8 cellular contexts compared by ENCODE assay signal in the genomic region with DNA sequence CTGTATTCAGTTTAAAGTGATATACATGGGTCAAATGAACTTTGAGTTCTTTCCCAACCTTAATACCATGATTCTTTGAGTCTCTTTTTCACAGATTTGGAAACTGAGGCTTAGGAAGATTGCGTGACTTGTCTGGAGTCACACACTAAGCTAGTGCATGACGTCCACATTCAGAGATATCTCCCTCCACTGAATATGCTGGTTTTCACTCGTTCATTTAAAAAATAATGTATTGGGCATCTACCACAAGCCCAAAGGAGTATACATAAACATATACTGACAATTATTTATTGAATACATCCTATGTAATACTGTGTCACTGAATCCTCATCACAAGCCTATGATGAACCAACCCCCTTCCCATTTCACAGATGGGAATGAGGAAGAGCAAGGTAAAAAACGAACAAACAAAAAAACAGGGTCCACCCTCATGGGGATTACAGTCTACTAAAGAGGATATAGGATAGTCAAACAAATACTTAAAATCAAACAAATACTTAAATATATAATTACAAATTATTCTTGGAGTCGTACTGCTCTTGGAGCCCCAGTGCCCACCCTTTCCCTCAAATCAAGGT. TPM values are rescaled to one million over a fixed set of nuclear protein-coding genes. Genes with fewer than 3 reads are reported as not detected.
DNase-seq lines count a peak whose midpoint lies in the region; ATAC-seq and TF ChIP-seq lines count a peak whose summit lies in the region.

No MANE protein-coding gene starts in this region.

- no peak for TF ChIP-seq POLR2A in tibial nerve (IDR thresholded peaks at IDR 0.05)

- intact Hi-C loops in lower lobe of right lung (cut with DNase I) = no loop called here

- no peaks in the 10 kb centered on the region for H3K9me3 ChIP-seq in lower lobe of right lung
- no peaks in the 10 kb centered on the region for H3K9me3 ChIP-seq in tibial nerve

- DNase-seq in activated T-cell treated with anti-CD3 and anti-CD28 coated beads, Interleukin-2, amount 50 U/mL, for 4 hours = no peak
- no peak for DNase-seq in activated T-cell treated with anti-CD3 and anti-CD28 coated beads, Interleukin-2, amount 50 U/mL, for 48 hours
- DNase-seq in astrocyte of the cerebellum (ENCODE audit: low read depth) = no peak
- no peak for DNase-seq in lower lobe of right lung
- DNase-seq in tibial nerve (ENCODE audit: low spot score in 2 of 2) = no peak
- DNase-seq in COLO668 (lab: John Stamatoyannopoulos, UW; ENCODE audit: unreplicated experiment) = no peak
- no peak for DNase-seq in CD1c-positive myeloid dendritic cell (ENCODE audit: extremely low spot score)

- TF ChIP-seq EP300 in tibial nerve (IDR thresholded peaks at IDR 0.05) = no peak

- in situ Hi-C loops in astrocyte of the cerebellum (cut with HindIII; ENCODE audit: low sequenced_read_pairs) = no loop called here

- H3K4me1 Mint-ChIP-seq in activated T-cell treated with anti-CD3 and anti-CD28 coated beads, Interleukin-2, amount 50 U/mL, for 4 hours (ENCODE audit: low read depth) = peaks cover 30% of the 10 kb centered on the region

- peak overlapping the region; percentile 97 for H3K27ac ChIP-seq in lower lobe of right lung
- peak overlapping the region; percentile 93 to 98 (median 96) for H3K27ac ChIP-seq in tibial nerve

- peaks cover 39% of the 10 kb centered on the region for H3K4me1 ChIP-seq in lower lobe of right lung
- peaks cover 0 to 38% (median 17%) of the 10 kb centered on the region in 4 donors for H3K4me1 ChIP-seq in tibial nerve

- no peak for ATAC-seq in activated T-cell treated with anti-CD3 and anti-CD28 coated beads, Interleukin-2, amount 50 U/mL, for 4 hours
- ATAC-seq in lower lobe of right lung = no peak
- ATAC-seq in GM18520 (IDR thresholded peaks at IDR 0.05; ENCODE audit: unreplicated experiment) = no peak

- H3K27me3 ChIP-seq in lower lobe of right lung (ENCODE audit: low read depth) = no peaks in the 10 kb centered on the region
- no peaks in the 10 kb centered on the region for H3K27me3 ChIP-seq in tibial nerve

- H3K36me3 Mint-ChIP-seq in activated T-cell treated with anti-CD3 and anti-CD28 coated beads, Interleukin-2, amount 50 U/mL, for 4 hours (ENCODE audit: insufficient read depth) = peaks cover 8% of the 10 kb centered on the region

- peak overlapping the region; percentile 96 for H3K4me3 Mint-ChIP-seq in activated T-cell treated with anti-CD3 and anti-CD28 coated beads, Interleukin-2, amount 50 U/mL, for 4 hours

- TF ChIP-seq CTCF in astrocyte of the cerebellum (IDR thresholded peaks at IDR 0.05; ENCODE audit: low read depth, low read length, missing control alignments) (no peak), lower lobe of right lung (IDR thresholded peaks at IDR 0.05) (no peak), tibial nerve (IDR thresholded peaks at IDR 0.05) (no peak)

- H3K36me3 ChIP-seq in lower lobe of right lung (no peaks in the 10 kb centered on the region), tibial nerve (no peaks in the 10 kb centered on the region)

- H3K4me3 ChIP-seq in astrocyte of the cerebellum (ENCODE audit: low read depth, low read length) = peak overlapping the region; percentile 100
- H3K4me3 ChIP-seq in lower lobe of right lung = peak overlapping the region; percentile 97
- H3K4me3 ChIP-seq in tibial nerve = peak overlapping the region in 3 of 4 donors; percentile 89 to 94 (median 89)

- no peaks in the 10 kb centered on the region for H3K9me3 Mint-ChIP-seq in activated T-cell treated with anti-CD3 and anti-CD28 coated beads, Interleukin-2, amount 50 U/mL, for 4 hours

- 60 to 65% methylated on average over 5 of the region's 5 CpGs for WGBS in tibial nerve, 2 donors

- peaks cover 2% of the 10 kb centered on the region for H3K27me3 Mint-ChIP-seq in activated T-cell treated with anti-CD3 and anti-CD28 coated beads, Interleukin-2, amount 50 U/mL, for 4 hours (ENCODE audit: low read depth)

RNA-seq across cellular contexts. Expression of a gene that starts 0.6 kb away (rescaled TPM):
- total RNA-seq in activated T-cell treated with anti-CD3 and anti-CD28 coated beads, Interleukin-2, amount 50 U/mL, for 4 hours = 10 to 100 TPM; 43.5 to 48.6 (median 44.4) TPM
- total RNA-seq in lower lobe of right lung = 49.7 TPM
- 10 to 100 TPM; 23.1 to 40.5 (median 28.8) TPM for total RNA-seq in tibial nerve

RNA-seq across cellular contexts. Expression of a gene that starts 56.9 kb away (rescaled TPM):
- total RNA-seq in activated T-cell treated with anti-CD3 and anti-CD28 coated beads, Interleukin-2, amount 50 U/mL, for 4 hours = under 1 TPM in 2 of 3 donors, not detected in 1; 0.13 to 0.46 TPM
- total RNA-seq in lower lobe of right lung (99.9 TPM), tibial nerve (10 to 100 TPM; 10.5 to 47.4 (median 13.7) TPM)

Comparison
In these comparisons a context has a peak if more than half of its experiments do, and no peak if none do; other contexts are left out.
1. RNA of a gene that starts 56.9 kb away (total RNA-seq): 99.9 TPM in lower lobe of right lung (single experiment) and 10.5 to 47.4 TPM in tibial nerve; 0.13 to 0.46 TPM in activated T-cell treated with anti-CD3 and anti-CD28 coated beads, Interleukin-2, amount 50 U/mL, for 4 hours; every median in the first group is over 4 times any median in the second.
2. Peak in every context shown above with its lines, with median percentiles within 50 percentile points of each other: H3K4me3 ChIP-seq.